19 cellular contexts compared by ENCODE assay signal in genomic region chr1:102896771-102897170, GRCh38.
DNase-seq lines count a peak whose midpoint lies in the region; ATAC-seq, FAIRE-seq and TF ChIP-seq lines count a peak whose summit lies in the region.
"Had no signal": no experiment of that assay in that cellular context is flagged by ENCODE, and none has a peak within 500 bp of the region (broad histone marks: within the 10 kb centered on the region; RNA-seq: fewer than 3 reads in every experiment).

No MANE protein-coding gene starts in this region.

- no peak for TF ChIP-seq POLR2A in A549 (IDR thresholded peaks at IDR 0.05; ENCODE audit: low read length)

- H3K4me1 ChIP-seq in A549 (peaks cover 37% of the 10 kb centered on the region), PC-3 (ENCODE audit: insufficient read depth, low read length) (peaks cover 26% of the 10 kb centered on the region)
- H3K4me1 ChIP-seq: BLaER1, Caco-2 had no signal

- H3K4me2 ChIP-seq in A549 (peak overlapping the region; percentile 59), PC-3 (ENCODE audit: low read length) (0 out of 2 replicates have a peak overlapping the region, but pooled peaks have one; percentile 1)
- H3K4me2 ChIP-seq: BLaER1, GM23338 had no signal

- no peak for TF ChIP-seq CTCF in A549 (IDR thresholded peaks at IDR 0.05)
- no peak for TF ChIP-seq CTCF in PC-3 (conservative IDR thresholded peaks at IDR 0.05; ENCODE audit: low read depth, low read length)
- no peak for TF ChIP-seq CTCF in WERI-Rb-1 (IDR thresholded peaks at IDR 0.05; ENCODE audit: low read depth, low read length)

- POLR2A ChIA-PET in A549 (lab: Yijun Ruan, JAX) (no interaction called here), PC-3 (lab: Charles Lee; ENCODE audit: unreplicated experiment) (no interaction called here)

- H3F3A ChIP-seq in PC-3 (ENCODE audit: low read length, unreplicated experiment): no peaks in the 10 kb centered on the region

- H3K9me2 ChIP-seq in PC-3 (replicated peaks; ENCODE audit: low read length): no peaks in the 10 kb centered on the region

- no peaks in the 10 kb centered on the region for H4K20me1 ChIP-seq in PC-3 (ENCODE audit: low read length)
- H4K20me1 ChIP-seq: BLaER1 had no signal

- CTCF ChIA-PET in A549 (lab: Yijun Ruan, JAX): no interaction called here
- CTCF ChIA-PET in PC-3 (lab: Charles Lee): no interaction called here

- ATAC-seq in A549 (no peak), PC-3 (no peak)
- ATAC-seq: CD8-positive, alpha-beta T cell; GM23338; HCT116 had no signal

- H3K79me2 ChIP-seq in PC-3 (ENCODE audit: low read length): no peaks in the 10 kb centered on the region

- TF ChIP-seq EP300 in A549 (IDR thresholded peaks at IDR 0.05): no peak

- H3K9me3 ChIP-seq in A549 (no peaks in the 10 kb centered on the region), PC-3 (ENCODE audit: low read length) (no peaks in the 10 kb centered on the region), WERI-Rb-1 (ENCODE audit: severe bottlenecking) (no peaks in the 10 kb centered on the region)
- H3K9me3 ChIP-seq: BLaER1, Caco-2 had no signal

- H2AFZ ChIP-seq in PC-3 (ENCODE audit: low read length): no peak overlapping the region
- H2AFZ ChIP-seq: GM23338 had no signal

- WGBS in A549 (ENCODE audit: missing lambda C conversion rate): 84% methylated on average over 2 of the region's 2 CpGs

- no peaks in the 10 kb centered on the region for H3K36me3 ChIP-seq in PC-3 (ENCODE audit: low read depth, low read length)
- H3K36me3 ChIP-seq in WERI-Rb-1: no peaks in the 10 kb centered on the region
- H3K36me3 ChIP-seq: BLaER1 had no signal

- no TSS peak for BruUV-seq in PC-3 (replicated peaks; lab: Mats Ljungman, UMichigan)

- peak overlapping the region; percentile 35 to 53; a peak in 3 of 6 replicates for H3K27ac ChIP-seq in A549
- peak overlapping the region; percentile 15; the same call in 1 of the 2 replicates for H3K27ac ChIP-seq in PC-3 (ENCODE audit: low read length)
- no peak overlapping the region for H3K27ac ChIP-seq in WERI-Rb-1
- H3K27ac ChIP-seq: BLaER1, C4-2B had no signal

- FAIRE-seq in A549 (lab: Jason Lieb, UNC): no peak
- peak; percentile 10 for FAIRE-seq in colon (lab: Jason Lieb, UNC)
- FAIRE-seq: GM12892 had no signal

- no peak overlapping the region for H3K9ac ChIP-seq in PC-3 (ENCODE audit: low read length)
- H3K9ac ChIP-seq: BLaER1 had no signal

- DNase-seq in A549 (ENCODE audit: low read depth in 1 of 2, low spot score in 1 of 2): no peak
- no peak for DNase-seq in PC-3
- DNase-seq in NCI-H1436 treated with DMSO at 0.1 percent for 48 hours (lab: John Stamatoyannopoulos, UW): no peak
- no peak for DNase-seq in WERI-Rb-1
- no peak for DNase-seq in mucosa of gallbladder (ENCODE audit: low spot score)
- no peak for DNase-seq in NCI-H345 treated with DMSO at 0.1 percent for 48 hours (lab: John Stamatoyannopoulos, UW; ENCODE audit: unreplicated experiment)
- DNase-seq: 8988T; Caco-2; CD4-positive, CD25-positive, alpha-beta regulatory T cell; CD8-positive, alpha-beta T cell; DMS153; DND-41; H9 had no signal

- no peak for TF ChIP-seq RAD21 in A549 (conservative IDR thresholded peaks at IDR 0.05 in 1 of 2, IDR thresholded peaks at IDR 0.05 in 1 of 2)

- H3K4me3 ChIP-seq in A549: no peak overlapping the region
- no peak overlapping the region for H3K4me3 ChIP-seq in PC-3 (ENCODE audit: low read length)
- no peak overlapping the region for H3K4me3 ChIP-seq in WERI-Rb-1 (ENCODE audit: low read depth, low read length)
- H3K4me3 ChIP-seq: BLaER1, GM23338 had no signal

- H3K27me3 ChIP-seq in PC-3 (ENCODE audit: low read length): no peaks in the 10 kb centered on the region
- H3K27me3 ChIP-seq in WERI-Rb-1 (ENCODE audit: insufficient read depth, low read depth, severe bottlenecking): no peaks in the 10 kb centered on the region
- H3K27me3 ChIP-seq: BLaER1 had no signal

- intact Hi-C loops in PC-3 (cut with micrococcal nuclease): no loop called here

TF ChIP-seq in A549, 52 proteins besides CTCF, POLR2A, EP300 and RAD21:
- no peak for TF ChIP-seq POLR2AphosphoS2 (conservative IDR thresholded peaks at IDR 0.05; ENCODE audit: low read length)
- no peak for TF ChIP-seq GATA3 (IDR thresholded peaks at IDR 0.05; ENCODE audit: borderline replicate concordance)
